Comparison of ENCODE assay signal across 1 cellular context in genomic region chr17:55271223-55271571, GRCh38.
TF ChIP-seq lines count a peak whose summit lies in the region.

No MANE protein-coding gene starts in this region.

TF ChIP-seq in HepG2, 621 proteins besides CTCF, POLR2A, EP300 and RAD21 (continued from another document and continues in another):
- TF ChIP-seq, protein P1, sequence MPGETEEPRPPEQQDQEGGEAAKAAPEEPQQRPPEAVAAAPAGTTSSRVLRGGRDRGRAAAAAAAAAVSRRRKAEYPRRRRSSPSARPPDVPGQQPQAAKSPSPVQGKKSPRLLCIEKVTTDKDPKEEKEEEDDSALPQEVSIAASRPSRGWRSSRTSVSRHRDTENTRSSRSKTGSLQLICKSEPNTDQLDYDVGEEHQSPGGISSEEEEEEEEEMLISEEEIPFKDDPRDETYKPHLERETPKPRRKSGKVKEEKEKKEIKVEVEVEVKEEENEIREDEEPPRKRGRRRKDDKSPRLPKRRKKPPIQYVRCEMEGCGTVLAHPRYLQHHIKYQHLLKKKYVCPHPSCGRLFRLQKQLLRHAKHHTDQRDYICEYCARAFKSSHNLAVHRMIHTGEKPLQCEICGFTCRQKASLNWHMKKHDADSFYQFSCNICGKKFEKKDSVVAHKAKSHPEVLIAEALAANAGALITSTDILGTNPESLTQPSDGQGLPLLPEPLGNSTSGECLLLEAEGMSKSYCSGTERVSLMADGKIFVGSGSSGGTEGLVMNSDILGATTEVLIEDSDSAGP (CRISPR knock-in tag; IDR thresholded peaks at IDR 0.05; ENCODE audit: borderline replicate concordance): no peak
- TF ChIP-seq, protein P2, sequence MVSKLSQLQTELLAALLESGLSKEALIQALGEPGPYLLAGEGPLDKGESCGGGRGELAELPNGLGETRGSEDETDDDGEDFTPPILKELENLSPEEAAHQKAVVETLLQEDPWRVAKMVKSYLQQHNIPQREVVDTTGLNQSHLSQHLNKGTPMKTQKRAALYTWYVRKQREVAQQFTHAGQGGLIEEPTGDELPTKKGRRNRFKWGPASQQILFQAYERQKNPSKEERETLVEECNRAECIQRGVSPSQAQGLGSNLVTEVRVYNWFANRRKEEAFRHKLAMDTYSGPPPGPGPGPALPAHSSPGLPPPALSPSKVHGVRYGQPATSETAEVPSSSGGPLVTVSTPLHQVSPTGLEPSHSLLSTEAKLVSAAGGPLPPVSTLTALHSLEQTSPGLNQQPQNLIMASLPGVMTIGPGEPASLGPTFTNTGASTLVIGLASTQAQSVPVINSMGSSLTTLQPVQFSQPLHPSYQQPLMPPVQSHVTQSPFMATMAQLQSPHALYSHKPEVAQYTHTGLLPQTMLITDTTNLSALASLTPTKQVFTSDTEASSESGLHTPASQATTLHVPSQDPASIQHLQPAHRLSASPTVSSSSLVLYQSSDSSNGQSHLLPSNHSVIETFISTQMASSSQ (IDR thresholded peaks at IDR 0.05; ENCODE audit: low read depth): no peak
- TF ChIP-seq, protein P2 (CRISPR knock-in tag; IDR thresholded peaks at IDR 0.05; ENCODE audit: borderline replicate concordance): no peak
- TF ChIP-seq ZNF570 (CRISPR knock-in tag; IDR thresholded peaks at IDR 0.05; ENCODE audit: borderline replicate concordance): no peak
- TF ChIP-seq TSC22D2 (CRISPR knock-in tag; IDR thresholded peaks at IDR 0.05; ENCODE audit: borderline replicate concordance): no peak
- TF ChIP-seq ZNF839 (CRISPR knock-in tag; IDR thresholded peaks at IDR 0.05; ENCODE audit: borderline replicate concordance): no peak
- peak; percentile 87 for TF ChIP-seq RBFOX2 (IDR thresholded peaks at IDR 0.05; ENCODE audit: low read depth, low read length)
- TF ChIP-seq AHR (CRISPR knock-in tag; IDR thresholded peaks at IDR 0.05): no peak
- 0 out of 2 replicates have a peak, but pooled peaks have one; percentile 11 for TF ChIP-seq THAP11 (CRISPR knock-in tag; IDR thresholded peaks at IDR 0.05)
- 0 out of 2 replicates have a peak, but pooled peaks have one; percentile 17 for TF ChIP-seq ZNF275 (CRISPR knock-in tag; IDR thresholded peaks at IDR 0.05; ENCODE audit: borderline replicate concordance)
- TF ChIP-seq EZH2 (conservative IDR thresholded peaks at IDR 0.05; ENCODE audit: low read depth, low read length): no peak
- no peak for TF ChIP-seq GZF1 (CRISPR knock-in tag; IDR thresholded peaks at IDR 0.05)
- no peak for TF ChIP-seq ZNF432 (CRISPR knock-in tag; IDR thresholded peaks at IDR 0.05; ENCODE audit: borderline replicate concordance)
- TF ChIP-seq, protein P3, sequence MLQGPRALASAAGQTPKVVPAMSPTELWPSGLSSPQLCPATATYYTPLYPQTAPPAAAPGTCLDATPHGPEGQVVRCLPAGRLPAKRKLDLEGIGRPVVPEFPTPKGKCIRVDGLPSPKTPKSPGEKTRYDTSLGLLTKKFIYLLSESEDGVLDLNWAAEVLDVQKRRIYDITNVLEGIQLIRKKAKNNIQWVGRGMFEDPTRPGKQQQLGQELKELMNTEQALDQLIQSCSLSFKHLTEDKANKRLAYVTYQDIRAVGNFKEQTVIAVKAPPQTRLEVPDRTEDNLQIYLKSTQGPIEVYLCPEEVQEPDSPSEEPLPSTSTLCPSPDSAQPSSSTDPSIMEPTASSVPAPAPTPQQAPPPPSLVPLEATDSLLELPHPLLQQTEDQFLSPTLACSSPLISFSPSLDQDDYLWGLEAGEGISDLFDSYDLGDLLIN (CRISPR knock-in tag; IDR thresholded peaks at IDR 0.05; ENCODE audit: borderline replicate concordance): no peak
- TF ChIP-seq, protein P4, sequence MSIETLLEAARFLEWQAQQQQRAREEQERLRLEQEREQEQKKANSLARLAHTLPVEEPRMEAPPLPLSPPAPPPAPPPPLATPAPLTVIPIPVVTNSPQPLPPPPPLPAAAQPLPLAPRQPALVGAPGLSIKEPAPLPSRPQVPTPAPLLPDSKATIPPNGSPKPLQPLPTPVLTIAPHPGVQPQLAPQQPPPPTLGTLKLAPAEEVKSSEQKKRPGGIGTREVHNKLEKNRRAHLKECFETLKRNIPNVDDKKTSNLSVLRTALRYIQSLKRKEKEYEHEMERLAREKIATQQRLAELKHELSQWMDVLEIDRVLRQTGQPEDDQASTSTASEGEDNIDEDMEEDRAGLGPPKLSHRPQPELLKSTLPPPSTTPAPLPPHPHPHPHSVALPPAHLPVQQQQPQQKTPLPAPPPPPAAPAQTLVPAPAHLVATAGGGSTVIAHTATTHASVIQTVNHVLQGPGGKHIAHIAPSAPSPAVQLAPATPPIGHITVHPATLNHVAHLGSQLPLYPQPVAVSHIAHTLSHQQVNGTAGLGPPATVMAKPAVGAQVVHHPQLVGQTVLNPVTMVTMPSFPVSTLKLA (IDR thresholded peaks at IDR 0.05): no peak
- no peak for TF ChIP-seq ZNF563 (CRISPR knock-in tag; IDR thresholded peaks at IDR 0.05)
- no peak for TF ChIP-seq ERF (CRISPR knock-in tag; IDR thresholded peaks at IDR 0.05)
- peak; percentile 69; the same call in 1 of the 2 replicates for TF ChIP-seq SSRP1 (CRISPR knock-in tag; IDR thresholded peaks at IDR 0.05)
- TF ChIP-seq MYC (CRISPR knock-in tag; IDR thresholded peaks at IDR 0.05; ENCODE audit: borderline replicate concordance): no peak
- TF ChIP-seq SAFB2 (CRISPR knock-in tag; IDR thresholded peaks at IDR 0.05; ENCODE audit: borderline replicate concordance, low read depth): no peak
- TF ChIP-seq SIX4 (CRISPR knock-in tag; IDR thresholded peaks at IDR 0.05): no peak
- no peak for TF ChIP-seq TGIF2 (CRISPR knock-in tag; IDR thresholded peaks at IDR 0.05)
- TF ChIP-seq ZBTB7B (CRISPR knock-in tag; IDR thresholded peaks at IDR 0.05): no peak
- no peak for TF ChIP-seq ZNF180 (CRISPR knock-in tag; IDR thresholded peaks at IDR 0.05; ENCODE audit: borderline replicate concordance, low read depth)
- TF ChIP-seq FOXA3 (CRISPR knock-in tag; IDR thresholded peaks at IDR 0.05): 0 out of 2 replicates have a peak, but pooled peaks have one; percentile 1
- no peak for TF ChIP-seq ZBTB21 (CRISPR knock-in tag; IDR thresholded peaks at IDR 0.05)
- TF ChIP-seq ZNF143 (CRISPR knock-in tag; IDR thresholded peaks at IDR 0.05): no peak
- TF ChIP-seq RFXAP (CRISPR knock-in tag; IDR thresholded peaks at IDR 0.05; ENCODE audit: borderline replicate concordance): 0 out of 2 replicates have a peak, but pooled peaks have one; percentile 16
- TF ChIP-seq MATR3 (CRISPR knock-in tag; IDR thresholded peaks at IDR 0.05): no peak
- TF ChIP-seq HDAC6 (IDR thresholded peaks at IDR 0.05; ENCODE audit: low read depth, low read length): no peak
- TF ChIP-seq FOXP1 (IDR thresholded peaks at IDR 0.05): no peak
- peak; percentile 17; the same call in 1 of the 2 replicates for TF ChIP-seq FOXP1 (CRISPR knock-in tag; IDR thresholded peaks at IDR 0.05)
- no peak for TF ChIP-seq ZNF749 (CRISPR knock-in tag; IDR thresholded peaks at IDR 0.05; ENCODE audit: borderline replicate concordance)
- TF ChIP-seq AGO2 (optimal IDR thresholded peaks at IDR 0.05; ENCODE audit: low read depth, low read length): peak; percentile 46
- TF ChIP-seq RBM22 (optimal IDR thresholded peaks at IDR 0.05; ENCODE audit: low read length): peak; percentile 90
- TF ChIP-seq ZKSCAN1 (IDR thresholded peaks at IDR 0.05; ENCODE audit: low read length): no peak
- no peak for TF ChIP-seq PRDM4 (CRISPR knock-in tag; IDR thresholded peaks at IDR 0.05; ENCODE audit: borderline replicate concordance)
- TF ChIP-seq, protein P5, sequence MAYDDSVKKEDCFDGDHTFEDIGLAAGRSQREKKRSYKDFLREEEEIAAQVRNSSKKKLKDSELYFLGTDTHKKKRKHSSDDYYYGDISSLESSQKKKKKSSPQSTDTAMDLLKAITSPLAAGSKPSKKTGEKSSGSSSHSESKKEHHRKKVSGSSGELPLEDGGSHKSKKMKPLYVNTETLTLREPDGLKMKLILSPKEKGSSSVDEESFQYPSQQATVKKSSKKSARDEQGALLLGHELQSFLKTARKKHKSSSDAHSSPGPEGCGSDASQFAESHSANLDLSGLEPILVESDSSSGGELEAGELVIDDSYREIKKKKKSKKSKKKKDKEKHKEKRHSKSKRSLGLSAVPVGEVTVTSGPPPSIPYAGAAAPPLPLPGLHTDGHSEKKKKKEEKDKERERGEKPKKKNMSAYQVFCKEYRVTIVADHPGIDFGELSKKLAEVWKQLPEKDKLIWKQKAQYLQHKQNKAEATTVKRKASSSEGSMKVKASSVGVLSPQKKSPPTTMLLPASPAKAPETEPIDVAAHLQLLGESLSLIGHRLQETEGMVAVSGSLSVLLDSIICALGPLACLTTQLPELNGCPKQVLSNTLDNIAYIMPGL (CRISPR knock-in tag; IDR thresholded peaks at IDR 0.05; ENCODE audit: borderline replicate concordance in 1 of 2, low read depth in 1 of 2): 0 out of 4 replicates have a peak, but pooled peaks of 1 of the 2 experiments have one; percentile 14
- peak; percentile 20 for TF ChIP-seq ASH2L (IDR thresholded peaks at IDR 0.05; ENCODE audit: insufficient read length, low read depth, low read length)
- TF ChIP-seq ZNF557 (CRISPR knock-in tag; IDR thresholded peaks at IDR 0.05): no peak
- TF ChIP-seq ZNF569 (CRISPR knock-in tag; IDR thresholded peaks at IDR 0.05; ENCODE audit: borderline replicate concordance): no peak
- TF ChIP-seq IRF2 (CRISPR knock-in tag; IDR thresholded peaks at IDR 0.05): no peak
- TF ChIP-seq, protein P6, sequence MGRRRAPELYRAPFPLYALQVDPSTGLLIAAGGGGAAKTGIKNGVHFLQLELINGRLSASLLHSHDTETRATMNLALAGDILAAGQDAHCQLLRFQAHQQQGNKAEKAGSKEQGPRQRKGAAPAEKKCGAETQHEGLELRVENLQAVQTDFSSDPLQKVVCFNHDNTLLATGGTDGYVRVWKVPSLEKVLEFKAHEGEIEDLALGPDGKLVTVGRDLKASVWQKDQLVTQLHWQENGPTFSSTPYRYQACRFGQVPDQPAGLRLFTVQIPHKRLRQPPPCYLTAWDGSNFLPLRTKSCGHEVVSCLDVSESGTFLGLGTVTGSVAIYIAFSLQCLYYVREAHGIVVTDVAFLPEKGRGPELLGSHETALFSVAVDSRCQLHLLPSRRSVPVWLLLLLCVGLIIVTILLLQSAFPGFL (CRISPR knock-in tag; IDR thresholded peaks at IDR 0.05): no peak
- no peak for TF ChIP-seq KLF16 (CRISPR knock-in tag; IDR thresholded peaks at IDR 0.05)
- TF ChIP-seq ZNF264 (CRISPR knock-in tag; IDR thresholded peaks at IDR 0.05): 0 out of 2 replicates have a peak, but pooled peaks have one; percentile 5
- TF ChIP-seq ZNF263 (CRISPR knock-in tag; IDR thresholded peaks at IDR 0.05): no peak
- TF ChIP-seq NKX3-1 (CRISPR knock-in tag; IDR thresholded peaks at IDR 0.05): 0 out of 2 replicates have a peak, but pooled peaks have one; percentile 31
- no peak for TF ChIP-seq ZFYVE20 (CRISPR knock-in tag; IDR thresholded peaks at IDR 0.05; ENCODE audit: borderline replicate concordance, low read depth)
- TF ChIP-seq ZNF280B (CRISPR knock-in tag; IDR thresholded peaks at IDR 0.05; ENCODE audit: borderline replicate concordance): no peak
- TF ChIP-seq, protein P7, sequence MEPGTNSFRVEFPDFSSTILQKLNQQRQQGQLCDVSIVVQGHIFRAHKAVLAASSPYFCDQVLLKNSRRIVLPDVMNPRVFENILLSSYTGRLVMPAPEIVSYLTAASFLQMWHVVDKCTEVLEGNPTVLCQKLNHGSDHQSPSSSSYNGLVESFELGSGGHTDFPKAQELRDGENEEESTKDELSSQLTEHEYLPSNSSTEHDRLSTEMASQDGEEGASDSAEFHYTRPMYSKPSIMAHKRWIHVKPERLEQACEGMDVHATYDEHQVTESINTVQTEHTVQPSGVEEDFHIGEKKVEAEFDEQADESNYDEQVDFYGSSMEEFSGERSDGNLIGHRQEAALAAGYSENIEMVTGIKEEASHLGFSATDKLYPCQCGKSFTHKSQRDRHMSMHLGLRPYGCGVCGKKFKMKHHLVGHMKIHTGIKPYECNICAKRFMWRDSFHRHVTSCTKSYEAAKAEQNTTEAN (CRISPR knock-in tag; conservative IDR thresholded peaks at IDR 0.05): no peak
